9 cellular contexts compared by ENCODE assay signal in the genomic region with DNA sequence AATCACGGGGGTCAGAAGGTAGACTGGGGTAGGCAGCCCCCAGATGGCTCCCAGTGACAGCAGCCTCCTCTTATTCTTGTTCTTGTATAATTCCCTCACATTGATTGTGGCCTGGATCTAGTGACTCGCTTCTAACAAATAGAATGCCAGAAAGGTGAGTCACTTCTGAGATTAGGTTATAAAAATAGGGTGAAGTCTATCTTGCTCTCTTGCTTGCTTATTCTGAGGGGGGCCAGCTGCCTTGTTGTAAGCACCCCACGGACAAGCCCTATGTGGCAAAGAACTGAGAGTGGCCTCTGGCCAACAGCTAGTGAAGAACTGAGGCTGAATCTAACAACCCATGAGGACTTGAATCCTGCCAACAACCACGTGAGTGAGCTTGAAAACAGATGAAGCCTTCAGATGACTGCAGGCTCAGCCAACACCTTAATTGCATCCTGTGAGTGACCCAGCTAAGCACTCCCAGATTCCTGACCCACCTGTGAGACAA. TPM values are rescaled to one million over a fixed set of nuclear protein-coding genes. Genes with fewer than 3 reads are reported as not detected.
DNase-seq lines count a peak whose midpoint lies in the region; ATAC-seq and TF ChIP-seq lines count a peak whose summit lies in the region.
"Had no signal": no experiment of that assay in that cellular context is flagged by ENCODE, and none has a peak within 500 bp of the region (broad histone marks: within the 10 kb centered on the region; RNA-seq: fewer than 3 reads in every experiment).

No MANE protein-coding gene starts in this region.

- intact Hi-C loops in stomach (cut with DNase I; ENCODE audit: low total_unique reads), result loop anchor here (10.0 kb wide), 1 partner anchor 70 kb away; no protein-coding TSS in a partner anchor

- TF ChIP-seq CTCF in HFF-Myc (IDR thresholded peaks at IDR 0.05; ENCODE audit: low read depth, low read length, missing control alignments) (no peak), right atrium auricular region (IDR thresholded peaks at IDR 0.05) (no peak), stomach (IDR thresholded peaks at IDR 0.05) (no peak)

- H3K27ac ChIP-seq in right atrium auricular region (peak overlapping the region; percentile 75 to 88), stomach (peak overlapping the region; percentile 60 to 88 (median 68))

- no peaks in the 10 kb centered on the region for H3K27me3 ChIP-seq in right atrium auricular region
- H3K27me3 ChIP-seq in stomach, result no peaks in the 10 kb centered on the region

- 15 to 49% (median 19%) methylated on average over 4 of the region's 4 CpGs for WGBS in stomach, 5 donors

- H3K4me3 ChIP-seq in HFF-Myc (replicated peaks; ENCODE audit: low read depth, low read length) (no peak overlapping the region), right atrium auricular region (no peak overlapping the region), stomach (no peak overlapping the region)

- H3K36me3 ChIP-seq in right atrium auricular region (no peaks in the 10 kb centered on the region), stomach (no peaks in the 10 kb centered on the region)

- H3K4me1 ChIP-seq in right atrium auricular region, result peaks cover 0 to 19% of the 10 kb centered on the region in 2 donors
- peaks cover 0 to 25% (median 12%) of the 10 kb centered on the region in 4 donors for H3K4me1 ChIP-seq in stomach

- DNase-seq in HFF-Myc (ENCODE audit: extremely low read depth, low read depth) (peak; percentile 37), amniotic epithelial cell (ENCODE audit: low read depth) (peak; percentile 75), right atrium auricular region (ENCODE audit: low spot score) (no peak), stomach (peak; percentile 62)
- no peak for DNase-seq in activated CD4-positive, alpha-beta T cell treated with anti-CD3 and anti-CD28 coated beads for 48 hours
- DNase-seq: activated gamma-delta T cell had no signal

- no peak for TF ChIP-seq EP300 in stomach (IDR thresholded peaks at IDR 0.05)

- TF ChIP-seq POLR2A in stomach (IDR thresholded peaks at IDR 0.05), result no peak

- H3K9me3 ChIP-seq in right atrium auricular region, result peaks cover 0 to 9% of the 10 kb centered on the region in 2 donors
- no peaks in the 10 kb centered on the region for H3K9me3 ChIP-seq in stomach

- ATAC-seq in GM18858 (IDR thresholded peaks at IDR 0.05; ENCODE audit: unreplicated experiment) (no peak), GM19455 (IDR thresholded peaks at IDR 0.05; ENCODE audit: unreplicated experiment) (no peak), HG03196 (IDR thresholded peaks at IDR 0.05; ENCODE audit: unreplicated experiment) (no peak)

RNA-seq across cellular contexts. Expression of a gene that starts 15.6 kb away (rescaled TPM):
- total RNA-seq in right atrium auricular region (10 to 100 TPM; 71.0 to 76.6 TPM), stomach (100 to 1,000 TPM in 1 of 5 donors, 10 to 100 TPM in 4; 19.8 to 111 (median 46.9) TPM)
- 1 to 10 TPM; 7.3 to 9.5 (median 8.9) TPM for polyA plus RNA-seq in stomach

Comparison
In these comparisons a context has a peak if more than half of its experiments do, and no peak if none do; other contexts are left out.
1. DNase-seq: peak in HFF-Myc (single experiment), amniotic epithelial cell (single experiment) and stomach (single experiment); none in right atrium auricular region (single experiment) and activated CD4-positive, alpha-beta T cell treated with anti-CD3 and anti-CD28 coated beads for 48 hours (single experiment).